Comparison of ENCODE assay signal across 27 cellular contexts in genomic region chr5:35608881-35609779, GRCh38. TPM values are rescaled to one million over a fixed set of nuclear protein-coding genes. Genes with fewer than 3 reads are reported as not detected.
DNase-seq lines count a peak whose midpoint lies in the region; ATAC-seq and TF ChIP-seq lines count a peak whose summit lies in the region.
"Had no signal": no experiment of that assay in that cellular context is flagged by ENCODE, and none has a peak within 500 bp of the region (broad histone marks: within the 10 kb centered on the region; RNA-seq: fewer than 3 reads in every experiment).

No MANE protein-coding gene starts in this region.

- no peak overlapping the region for H2AFZ ChIP-seq in H9 (ENCODE audit: low read length)
- H2AFZ ChIP-seq: neural progenitor cell had no signal

- H3K4me1 ChIP-seq in HEK293 (ENCODE audit: control insufficient read depth, insufficient read depth, low read length) (no peaks in the 10 kb centered on the region), RWPE2 (ENCODE audit: insufficient read depth, poor library complexity, severe bottlenecking) (no peaks in the 10 kb centered on the region), H9 (ENCODE audit: insufficient read depth, low read length) (no peaks in the 10 kb centered on the region)
- H3K4me1 ChIP-seq: A549; BLaER1 treated with 17β-estradiol and CSF1 and Interleukin-3, amounts not matched to agents 10 nM and 100 nM; neural progenitor cell; stomach; tibial artery had no signal

- intact Hi-C loops in left colon (cut with DNase I, micrococcal nuclease), result no loop called here
- intact Hi-C loops in sciatic nerve (cut with DNase I), result no loop called here

- H3K4me3 Mint-ChIP-seq in H9, result no peak overlapping the region
- H3K4me3 Mint-ChIP-seq: activated naive CD4-positive, alpha-beta T cell treated with anti-CD3 and anti-CD28 coated beads, Interleukin-2, amount 50 U/mL, for 24 hours; dendritic cell treated with granulocyte-macrophage colony-stimulating factor and Interleukin-4, amounts not matched to agents 40 ng/mL and 50 ng/mL, for 4 days; neural progenitor cell; WTC11 had no signal

- H4K8ac ChIP-seq in H9 (replicated peaks; ENCODE audit: insufficient read length, low read depth, low read length), result no peak overlapping the region

- no peak overlapping the region for H3K4me2 ChIP-seq in H9 (ENCODE audit: insufficient read depth, insufficient read length, low read length)
- H3K4me2 ChIP-seq: A549; BLaER1 treated with 17β-estradiol and CSF1 and Interleukin-3, amounts not matched to agents 10 nM and 100 nM; neural progenitor cell had no signal

- no peak overlapping the region for H3K27ac Mint-ChIP-seq in H9
- H3K27ac Mint-ChIP-seq: activated naive CD4-positive, alpha-beta T cell treated with anti-CD3 and anti-CD28 coated beads, Interleukin-2, amount 50 U/mL, for 24 hours; dendritic cell treated with granulocyte-macrophage colony-stimulating factor and Interleukin-4, amounts not matched to agents 40 ng/mL and 50 ng/mL, for 4 days; neural progenitor cell; WTC11 had no signal

- TF ChIP-seq CTCF in AG10803 (conservative IDR thresholded peaks at IDR 0.05; ENCODE audit: low read length) (no peak), HEK293 (tag by site-specific recombination; IDR thresholded peaks at IDR 0.05) (no peak), RWPE2 (IDR thresholded peaks at IDR 0.05; ENCODE audit: poor library complexity, severe bottlenecking) (no peak), H9 (conservative IDR thresholded peaks at IDR 0.05) (no peak)

- ATAC-seq in RWPE2 (ENCODE audit: low read depth) (peak; percentile 98), left colon (peak; percentile 99), sciatic nerve (no peak), GM19463 (IDR thresholded peaks at IDR 0.05; ENCODE audit: unreplicated experiment) (no peak)
- ATAC-seq: A549, WTC11 had no signal

- no peaks in the 10 kb centered on the region for H3K36me3 ChIP-seq in HEK293 (ENCODE audit: control insufficient read depth in 2 of 2, insufficient read depth in 1 of 2, low read length in 2 of 2)
- no peaks in the 10 kb centered on the region for H3K36me3 ChIP-seq in RWPE2 (ENCODE audit: low read depth)
- H3K36me3 ChIP-seq: BLaER1 treated with 17β-estradiol and CSF1 and Interleukin-3, amounts not matched to agents 10 nM and 100 nM; neural progenitor cell; stomach; tibial artery had no signal

- H3K36me3 Mint-ChIP-seq in H9 (ENCODE audit: insufficient read depth in 1 of 3, low read depth in 3 of 3), result no peaks in the 10 kb centered on the region; a peak in 1 of 7 replicates
- H3K36me3 Mint-ChIP-seq: neural progenitor cell, WTC11 had no signal

- H3K9ac ChIP-seq in H9 (ENCODE audit: extremely low read depth, insufficient read length, low read length), result no peak overlapping the region
- H3K9ac ChIP-seq: BLaER1 treated with 17β-estradiol and CSF1 and Interleukin-3, amounts not matched to agents 10 nM and 100 nM; neural progenitor cell had no signal

- H3K56ac ChIP-seq in H9 (ENCODE audit: insufficient read length, low read depth, low read length), result no peak overlapping the region

- no CpG with 5 or more reads among the region's 5 CpGs for WGBS in H9 (ENCODE audit: extremely low coverage, insufficient read length, low lambda C conversion rate)

- no peak overlapping the region for H3K27ac ChIP-seq in HEK293 (ENCODE audit: extremely low read depth, low read depth, low read length)
- no peak overlapping the region for H3K27ac ChIP-seq in RWPE2 (ENCODE audit: poor library complexity, severe bottlenecking)
- H3K27ac ChIP-seq in H9 (ENCODE audit: insufficient read length, low read depth, low read length), result no peak overlapping the region
- H3K27ac ChIP-seq: A549; BLaER1 treated with 17β-estradiol and CSF1 and Interleukin-3, amounts not matched to agents 10 nM and 100 nM; neural progenitor cell; stomach; tibial artery had no signal

- H3K27me3 ChIP-seq in RWPE2 (ENCODE audit: insufficient read depth, poor library complexity, severe bottlenecking) (no peaks in the 10 kb centered on the region), H9 (ENCODE audit: insufficient read depth, low read length) (no peaks in the 10 kb centered on the region)
- H3K27me3 ChIP-seq: BLaER1 treated with 17β-estradiol and CSF1 and Interleukin-3, amounts not matched to agents 10 nM and 100 nM; stomach; tibial artery had no signal

- POLR2A ChIA-PET in HEK293 (lab: Yijun Ruan, JAX), result no interaction called here

- no peak overlapping the region for H2BK5ac ChIP-seq in H9 (ENCODE audit: insufficient read length, low read length)

- H3K79me2 ChIP-seq in H9 (ENCODE audit: insufficient read depth, low read length), result no peaks in the 10 kb centered on the region

- peaks cover 4 to 8% of the 10 kb centered on the region in 2 experiments; a peak in 4 of 5 replicates for H3K9me3 Mint-ChIP-seq in H9
- H3K9me3 Mint-ChIP-seq: neural progenitor cell had no signal

- no peak overlapping the region for H2BK15ac ChIP-seq in H9 (ENCODE audit: low read depth, low read length)

- no peak overlapping the region for H4K5ac ChIP-seq in H9 (ENCODE audit: insufficient read length, low read depth, low read length)

- H3K4ac ChIP-seq in H9 (ENCODE audit: low read depth, low read length), result no peak overlapping the region

- H2BK20ac ChIP-seq in H9 (ENCODE audit: low read depth, low read length, poor library complexity, severe bottlenecking), result no peak overlapping the region

- H3K27me3 Mint-ChIP-seq in H9 (ENCODE audit: low read depth), result peaks cover 8% of the 10 kb centered on the region
- H3K27me3 Mint-ChIP-seq: dendritic cell treated with granulocyte-macrophage colony-stimulating factor and Interleukin-4, amounts not matched to agents 40 ng/mL and 50 ng/mL, for 4 days had no signal

- DNase-seq in AG10803 (ENCODE audit: low read depth) (peak; percentile 0), RWPE2 (ENCODE audit: low spot score) (no peak), left colon (peak in 1 of 2 donors; percentile 47), sciatic nerve (ENCODE audit: low spot score) (no peak), H9 (no peak), NCI-H2029 treated with DMSO at 0.1 percent for 48 hours (lab: John Stamatoyannopoulos, UW) (no peak)
- DNase-seq: activated CD8-positive, alpha-beta memory T cell treated with anti-CD3 and anti-CD28 coated beads, Interleukin-2, amount 50 U/mL, for 4 hours; aorta; Calu3; caudate nucleus; Kasumi-1; NCI-H1105; NCI-H1930; NCI-H2227 treated with DMSO at 0.1 percent for 48 hours; posterior cingulate gyrus; stomach; T-helper 9 cell; tibial artery had no signal

- H2BK12ac ChIP-seq in H9 (ENCODE audit: insufficient read length, low read depth, low read length), result no peak overlapping the region

- H2BK120ac ChIP-seq in H9 (ENCODE audit: low read depth, low read length, poor library complexity, severe bottlenecking), result no peak overlapping the region

- no peaks in the 10 kb centered on the region for H3K4me1 Mint-ChIP-seq in H9
- H3K4me1 Mint-ChIP-seq: activated naive CD4-positive, alpha-beta T cell treated with anti-CD3 and anti-CD28 coated beads, Interleukin-2, amount 50 U/mL, for 24 hours; neural progenitor cell; WTC11 had no signal

- no peak overlapping the region for H3K18ac ChIP-seq in H9 (ENCODE audit: insufficient read length, low read depth, low read length)

- no peak overlapping the region for H3T11ph ChIP-seq in H9 (ENCODE audit: low read length)

- no peak overlapping the region for H3K23ac ChIP-seq in H9 (ENCODE audit: insufficient read length, low read depth, low read length)

- H2AK5ac ChIP-seq in H9 (ENCODE audit: insufficient read length, low read length), result no peak overlapping the region

- H3K4me3 ChIP-seq in AG10803 (ENCODE audit: low read length) (no peak overlapping the region), HEK293 (ENCODE audit: low read depth, low read length) (no peak overlapping the region), RWPE2 (ENCODE audit: severe bottlenecking) (no peak overlapping the region)
- H3K4me3 ChIP-seq: A549; BLaER1 treated with 17β-estradiol and CSF1 and Interleukin-3, amounts not matched to agents 10 nM and 100 nM; lung; neural progenitor cell; stomach; tibial artery had no signal

- H3K9me3 ChIP-seq in HEK293 (ENCODE audit: control insufficient read depth, insufficient read depth, low read depth, low read length) (no peaks in the 10 kb centered on the region), RWPE2 (ENCODE audit: severe bottlenecking) (no peaks in the 10 kb centered on the region), H9 (ENCODE audit: control insufficient read depth, low read depth, low read length) (no peaks in the 10 kb centered on the region)
- H3K9me3 ChIP-seq: tibial artery had no signal

- no peak overlapping the region for H3K14ac ChIP-seq in H9 (ENCODE audit: insufficient read depth, low read length)

- CTCF ChIA-PET in HEK293 (lab: Yijun Ruan, JAX), result no interaction called here

- no peaks in the 10 kb centered on the region for H4K20me1 ChIP-seq in H9 (ENCODE audit: control insufficient read depth, insufficient read depth, insufficient read length)
- H4K20me1 ChIP-seq: BLaER1 treated with 17β-estradiol and CSF1 and Interleukin-3, amounts not matched to agents 10 nM and 100 nM had no signal

- no peaks in the 10 kb centered on the region for H3K23me2 ChIP-seq in H9 (ENCODE audit: insufficient read length, low read depth, low read length, poor library complexity, severe bottlenecking)

- no peak overlapping the region for H4K91ac ChIP-seq in H9 (ENCODE audit: insufficient read length, low read depth, low read length)

- H3K79me1 ChIP-seq in H9 (ENCODE audit: insufficient read depth, low read depth, low read length, poor library complexity, severe bottlenecking), result no peaks in the 10 kb centered on the region

TF ChIP-seq in HEK293, 187 proteins besides CTCF, POLR2A, EP300 and RAD21 (continues in another document):
- TF ChIP-seq TCF7L2 (IDR thresholded peaks at IDR 0.05; ENCODE audit: borderline replicate concordance, low read depth, low read length) (no peak), ZNF558 (tag by site-specific recombination; IDR thresholded peaks at IDR 0.05) (no peak), ZNF692 (tag by site-specific recombination; IDR thresholded peaks at IDR 0.05) (no peak)

RNA-seq across cellular contexts. Expression of gene SPEF2, which starts 8.5 kb away (rescaled TPM):
- total RNA-seq in left colon (1 to 10 TPM; 3.0 to 5.0 TPM), sciatic nerve (14.4 TPM), H9 (2021) (0.33 and 1.0 TPM in 2 replicates)

Comparison
In these comparisons a context has a peak if more than half of its experiments do, and no peak if none do; other contexts are left out.
1. ATAC-seq: peak in RWPE2 (single experiment) and left colon (single experiment); none in sciatic nerve (single experiment) and GM19463 (single experiment).